Comparison of ENCODE assay signal across 11 cellular contexts in genomic region chr10:91643700-91644099, GRCh38. TPM values are rescaled to one million over a fixed set of nuclear protein-coding genes. Genes with fewer than 3 reads are reported as not detected.
A peak's percentile ranks its signal among the peaks of the same experiment; 100 is the strongest.
DNase-seq lines count a peak whose midpoint lies in the region; ATAC-seq, FAIRE-seq and TF ChIP-seq lines count a peak whose summit lies in the region.
"Had no signal": no experiment of that assay in that cellular context is flagged by ENCODE, and none has a peak within 500 bp of the region (broad histone marks: within the 10 kb centered on the region; RNA-seq: fewer than 3 reads in every experiment).

No MANE protein-coding gene starts in this region.

- H3K4me2 ChIP-seq in GM23338 (no peak overlapping the region), GM12878 (ENCODE audit: control insufficient read depth, insufficient read depth) (no peak overlapping the region)

- FAIRE-seq in GM12878 (lab: Jason Lieb, UNC) = no peak
- no peak for FAIRE-seq in kidney (lab: Jason Lieb, UNC)

- BruUV-seq in GM12878 (replicated peaks; lab: Mats Ljungman, UMichigan) = no TSS peak

- TF ChIP-seq POLR2A in GM12878 (IDR thresholded peaks at IDR 0.05; ENCODE audit: low read depth, low read length) = no peak

- intact Hi-C loops in GM12878 (cut with micrococcal nuclease; ENCODE audit: unreplicated experiment) = no loop called here
- intact Hi-C loops in kidney (cut with DNase I) = no loop called here

- TF ChIP-seq CTCF in GM23338 (conservative IDR thresholded peaks at IDR 0.05; ENCODE audit: low read depth in 2 of 2) (peak; percentile 72 to 84), GM12878 (IDR thresholded peaks at IDR 0.05 in 2 of 3, conservative IDR thresholded peaks at IDR 0.05 in 1 of 3; ENCODE audit: control insufficient read depth in 2 of 3, extremely low read depth in 1 of 3, insufficient read depth in 1 of 3, low read depth in 3 of 3, low read length in 3 of 3) (peak in 2 of 3 experiments; percentile 15 to 20; a peak in 1 of 6 replicates), kidney (IDR thresholded peaks at IDR 0.05; ENCODE audit: borderline replicate concordance, extremely low read depth, insufficient read depth) (peak; percentile 38), GM13976 (IDR thresholded peaks at IDR 0.05; ENCODE audit: borderline replicate concordance, control extremely low read depth, extremely low read depth, insufficient read depth, missing control alignments) (no peak)

- TF ChIP-seq RAD21 in GM12878 (IDR thresholded peaks at IDR 0.05; ENCODE audit: insufficient read depth, low read depth, low read length) = no peak

- no peak overlapping the region for H3K27ac Mint-ChIP-seq in GM23338
- H3K27ac Mint-ChIP-seq in stimulated activated naive CD8-positive, alpha-beta T cell treated with anti-CD3 and anti-CD28 coated beads, Interleukin-15, amount 100 ng/mL, for 72 hours = no peak overlapping the region
- H3K27ac Mint-ChIP-seq: CD4-positive, alpha-beta T cell had no signal

- H3K36me3 ChIP-seq in GM23338 (ENCODE audit: insufficient read depth) = no peaks in the 10 kb centered on the region
- no peaks in the 10 kb centered on the region for H3K36me3 ChIP-seq in GM12878 (ENCODE audit: control insufficient read depth in 2 of 2, insufficient read depth in 2 of 2, low read length in 1 of 2)
- no peaks in the 10 kb centered on the region for H3K36me3 ChIP-seq in kidney (ENCODE audit: control insufficient read depth in 1 of 2, insufficient read depth in 2 of 2, low read length in 2 of 2)

- no peaks in the 10 kb centered on the region for H3K4me1 Mint-ChIP-seq in GM23338
- H3K4me1 Mint-ChIP-seq in stimulated activated naive CD8-positive, alpha-beta T cell treated with anti-CD3 and anti-CD28 coated beads, Interleukin-15, amount 100 ng/mL, for 72 hours = no peaks in the 10 kb centered on the region

- no peak overlapping the region for H2AFZ ChIP-seq in GM23338
- no peak overlapping the region for H2AFZ ChIP-seq in GM12878 (ENCODE audit: control insufficient read depth, low read depth, low read length)

- H3K27me3 ChIP-seq in GM23338 (ENCODE audit: insufficient read depth) (no peaks in the 10 kb centered on the region), GM12878 (replicated peaks in 1 of 2; ENCODE audit: control insufficient read depth in 2 of 2, insufficient read depth in 2 of 2, low read length in 1 of 2) (no peaks in the 10 kb centered on the region)

- H3K4me1 ChIP-seq in GM23338 (ENCODE audit: insufficient read depth) = no peaks in the 10 kb centered on the region
- no peaks in the 10 kb centered on the region for H3K4me1 ChIP-seq in GM12878 (ENCODE audit: control insufficient read depth, insufficient read depth, low read length)
- no peaks in the 10 kb centered on the region for H3K4me1 ChIP-seq in kidney (ENCODE audit: control insufficient read depth in 1 of 2, insufficient read depth in 1 of 2, low read depth in 1 of 2, low read length in 2 of 2)

- DNase-seq in A172 (ENCODE audit: low spot score) (peak; percentile 23), GM23338 (ENCODE audit: low spot score) (peak; percentile 66), GM12878 (ENCODE audit: low read depth, low spot score) (no peak), kidney (no peak), GM13976 (ENCODE audit: low spot score) (no peak)
- DNase-seq in stimulated activated naive CD8-positive, alpha-beta T cell treated with anti-CD3 and anti-CD28 coated beads, Interleukin-15, amount 100 ng/mL, for 72 hours = no peak
- DNase-seq: CD4-positive, alpha-beta T cell; midbrain; stimulated activated naive CD8-positive, alpha-beta T cell treated with anti-CD3 and anti-CD28 coated beads, Interleukin-15, Interleukin-2, amounts not matched to agents 100 U/mL and 50 U/mL, for 24 hours had no signal

- no peaks in the 10 kb centered on the region for H3K79me2 ChIP-seq in GM23338 (replicated peaks; ENCODE audit: insufficient read depth)
- H3K79me2 ChIP-seq in GM12878 (ENCODE audit: control insufficient read depth, insufficient read depth, low read length) = no peaks in the 10 kb centered on the region

- peak; percentile 94 for ATAC-seq in GM23338
- no peak for ATAC-seq in GM12878
- no peak for ATAC-seq in GM21367 (IDR thresholded peaks at IDR 0.05; ENCODE audit: unreplicated experiment)
- ATAC-seq in stimulated activated naive CD8-positive, alpha-beta T cell treated with anti-CD3 and anti-CD28 coated beads, Interleukin-15, amount 100 ng/mL, for 72 hours = no peak
- ATAC-seq in HG03442 (IDR thresholded peaks at IDR 0.05; ENCODE audit: unreplicated experiment) = no peak
- ATAC-seq: stimulated activated naive CD8-positive, alpha-beta T cell treated with anti-CD3 and anti-CD28 coated beads, Interleukin-15, Interleukin-2, amounts not matched to agents 100 U/mL and 50 U/mL, for 24 hours had no signal

- peaks cover 2% of the 10 kb centered on the region for H3K27me3 Mint-ChIP-seq in GM23338 (ENCODE audit: insufficient read depth, low read depth, poor library complexity)
- peaks cover 56% of the 10 kb centered on the region for H3K27me3 Mint-ChIP-seq in stimulated activated naive CD8-positive, alpha-beta T cell treated with anti-CD3 and anti-CD28 coated beads, Interleukin-15, amount 100 ng/mL, for 72 hours

- CTCF ChIA-PET in GM12878 (lab: Yijun Ruan, JAX) = interaction anchor here (0.6 to 2.5 kb wide), 2 partner anchors 8 to 254 kb away, joined by 3 to 15 read pairs; no protein-coding TSS in a partner anchor

- H3K4me3 ChIP-seq in GM23338 (no peak overlapping the region), GM12878 (no peak overlapping the region), kidney (ENCODE audit: low read length in 2 of 2) (no peak overlapping the region)

- H3K9me3 Mint-ChIP-seq in GM23338 = no peaks in the 10 kb centered on the region; the same call in 2 of the 3 replicates
- no peaks in the 10 kb centered on the region for H3K9me3 Mint-ChIP-seq in stimulated activated naive CD8-positive, alpha-beta T cell treated with anti-CD3 and anti-CD28 coated beads, Interleukin-15, amount 100 ng/mL, for 72 hours
- H3K9me3 Mint-ChIP-seq: CD4-positive, alpha-beta T cell had no signal

- no peak for TF ChIP-seq EP300 in GM12878 (IDR thresholded peaks at IDR 0.05; ENCODE audit: borderline replicate concordance in 1 of 2, control insufficient read depth in 1 of 2, low read depth in 2 of 2, low read length in 2 of 2)

- RAD21 ChIA-PET in GM12878 (lab: Charles Lee; ENCODE audit: unreplicated experiment) = no interaction called here

- WGBS in GM12878 (ENCODE audit: insufficient coverage, insufficient replicate concordance, low lambda C conversion rate, missing lambda C conversion rate) = 20% methylated on average over 5 of the region's 5 CpGs

- no peaks in the 10 kb centered on the region for H3K9me3 ChIP-seq in GM12878 (replicated peaks; ENCODE audit: control insufficient read depth, insufficient read depth, low read length)
- H3K9me3 ChIP-seq in kidney (ENCODE audit: control insufficient read depth in 1 of 2, low read length in 2 of 2) = no peaks in the 10 kb centered on the region

- no peaks in the 10 kb centered on the region for H3K9me2 ChIP-seq in GM23338 (ENCODE audit: insufficient read depth)

- SMC1A ChIA-PET in GM12878 (lab: Charles Lee; ENCODE audit: uncharacterized antibody, unreplicated experiment) = interaction anchor here (0.6 to 1.3 kb wide), 3 partner anchors 9 to 444 kb away, joined by 3 to 5 read pairs (median 3); no protein-coding TSS in a partner anchor

- no peak overlapping the region for H3K27ac ChIP-seq in GM23338 (ENCODE audit: low read depth)
- H3K27ac ChIP-seq in GM12878 (ENCODE audit: control insufficient read depth, insufficient read depth) = no peak overlapping the region
- H3K27ac ChIP-seq in kidney (ENCODE audit: low read depth in 2 of 2, low read length in 2 of 2) = no peak overlapping the region

- H3F3A ChIP-seq in GM23338 (replicated peaks; ENCODE audit: low read depth) = no peaks in the 10 kb centered on the region

- no peaks in the 10 kb centered on the region for H4K20me1 ChIP-seq in GM23338 (replicated peaks; ENCODE audit: insufficient read depth)
- no peaks in the 10 kb centered on the region for H4K20me1 ChIP-seq in GM12878 (ENCODE audit: control insufficient read depth, insufficient read depth)

- no peak overlapping the region for H3K4me3 Mint-ChIP-seq in GM23338
- no peak overlapping the region for H3K4me3 Mint-ChIP-seq in stimulated activated naive CD8-positive, alpha-beta T cell treated with anti-CD3 and anti-CD28 coated beads, Interleukin-15, amount 100 ng/mL, for 72 hours
- H3K4me3 Mint-ChIP-seq: CD4-positive, alpha-beta T cell had no signal

- POLR2A ChIA-PET in GM12878 (lab: Charles Lee) = no interaction called here

- H3K36me3 Mint-ChIP-seq in GM23338 (ENCODE audit: low read depth) = no peaks in the 10 kb centered on the region

- no peak overlapping the region for H3K9ac ChIP-seq in GM12878 (ENCODE audit: control insufficient read depth, insufficient read depth, low read length)
- no peak overlapping the region for H3K9ac ChIP-seq in kidney (ENCODE audit: low read length in 2 of 2)

- in situ Hi-C loops in GM12878 (cut with MboI) = loop anchor here (5.0 kb wide), 1 partner anchor 346 kb away; no protein-coding TSS in a partner anchor
- in situ Hi-C loops in GM13976 (cut with MboI; ENCODE audit: low sequenced_read_pairs, unreplicated experiment) = no loop called here

TF ChIP-seq in GM23338, 12 proteins besides CTCF, POLR2A, EP300 and RAD21 (continues in another document):
- TF ChIP-seq EZH2 (IDR thresholded peaks at IDR 0.05; ENCODE audit: low read depth, unreplicated experiment) = no peak

RNA-seq across cellular contexts. Expression of gene PPP1R3C, which starts 10.8 kb away (rescaled TPM):
- 11.8 and 18.0 TPM in 2 replicates for total RNA-seq in A172 (2014; rRNA removed; shearing (Covaris generic))
- 1.6 and 1.8 TPM in 2 replicates for total RNA-seq in GM23338 (2014; rRNA removed; shearing (Covaris generic))
- 0.91 and 0.94 TPM in 2 replicates for polyA plus RNA-seq in GM23338 (2016; fragmentation: Nextera tagmentation; extraction: Ambion mirVana)
- total RNA-seq in GM12878 (2013; cell fraction: nucleolus; rRNA removed) = not detected in 2 replicates
- not detected in 2 replicates for total RNA-seq in GM12878 (2014; rRNA removed)
- total RNA-seq in GM12878 (2014; rRNA removed; fragmentation: Illumina TruSeq; extraction: Trizol) = not detected in 2 replicates
- total RNA-seq in GM12878 (2021) = 0.16 TPM in 1 of 2 replicates, not detected in the other
- not detected for polyA plus RNA-seq in GM12878 (2011; ENCODE audit: low read depth)
- polyA plus RNA-seq in GM12878 (2011; rRNA removed) = 0.03 TPM in 1 of 2 replicates, not detected in the other
- polyA plus RNA-seq in GM12878 (2011; cell fraction: cytosol; rRNA removed) = not detected in 2 replicates
- not detected in 2 replicates for polyA plus RNA-seq in GM12878 (2011; cell fraction: nucleus; rRNA removed)
- 0.05 and 0.44 TPM in 2 replicates for polyA plus RNA-seq in GM12878 (2012)
- polyA plus RNA-seq in GM12878 (2014; fragmentation: Illumina TruSeq; extraction: Trizol) = 0.01 and 0.08 TPM in 2 replicates
- not detected for polyA plus RNA-seq in GM12878 (2014; fragmentation: Nextera tagmentation; extraction: Ambion mirVana)
- polyA plus RNA-seq in GM12878 (2014; rRNA removed) = not detected in 2 replicates
- polyA plus RNA-seq in GM12878 (2016; fragmentation: Nextera tagmentation; extraction: Ambion mirVana) = under 1 TPM; 0.05 to 0.08 TPM
- 0.05 TPM in 1 of 2 replicates, not detected in the other for polyA minus RNA-seq in GM12878 (2011; rRNA and poly(A)+ RNA removed)
- polyA minus RNA-seq in GM12878 (2011; cell fraction: cytosol; rRNA and poly(A)+ RNA removed) = not detected in 2 replicates
- polyA minus RNA-seq in GM12878 (2011; cell fraction: nucleus; rRNA and poly(A)+ RNA removed) = not detected in 2 replicates
- 20.3 TPM for total RNA-seq in kidney
- polyA plus RNA-seq in kidney (ENCODE audit: insufficient read depth, low read depth, low replicate concordance) = 13.6 TPM
- total RNA-seq: CD4-positive, alpha-beta T cell had no signal

Comparison
In these comparisons a context has a peak if more than half of its experiments do, and no peak if none do; other contexts are left out.
1. DNase-seq: peak in A172 (single experiment) and GM23338 (single experiment); none in GM12878 (single experiment), kidney (single experiment), stimulated activated naive CD8-positive, alpha-beta T cell treated with anti-CD3 and anti-CD28 coated beads, Interleukin-15, amount 100 ng/mL, for 72 hours (0 of 2) and GM13976 (single experiment).